Comparison of ENCODE assay signal across 11 cellular contexts in the genomic region with DNA sequence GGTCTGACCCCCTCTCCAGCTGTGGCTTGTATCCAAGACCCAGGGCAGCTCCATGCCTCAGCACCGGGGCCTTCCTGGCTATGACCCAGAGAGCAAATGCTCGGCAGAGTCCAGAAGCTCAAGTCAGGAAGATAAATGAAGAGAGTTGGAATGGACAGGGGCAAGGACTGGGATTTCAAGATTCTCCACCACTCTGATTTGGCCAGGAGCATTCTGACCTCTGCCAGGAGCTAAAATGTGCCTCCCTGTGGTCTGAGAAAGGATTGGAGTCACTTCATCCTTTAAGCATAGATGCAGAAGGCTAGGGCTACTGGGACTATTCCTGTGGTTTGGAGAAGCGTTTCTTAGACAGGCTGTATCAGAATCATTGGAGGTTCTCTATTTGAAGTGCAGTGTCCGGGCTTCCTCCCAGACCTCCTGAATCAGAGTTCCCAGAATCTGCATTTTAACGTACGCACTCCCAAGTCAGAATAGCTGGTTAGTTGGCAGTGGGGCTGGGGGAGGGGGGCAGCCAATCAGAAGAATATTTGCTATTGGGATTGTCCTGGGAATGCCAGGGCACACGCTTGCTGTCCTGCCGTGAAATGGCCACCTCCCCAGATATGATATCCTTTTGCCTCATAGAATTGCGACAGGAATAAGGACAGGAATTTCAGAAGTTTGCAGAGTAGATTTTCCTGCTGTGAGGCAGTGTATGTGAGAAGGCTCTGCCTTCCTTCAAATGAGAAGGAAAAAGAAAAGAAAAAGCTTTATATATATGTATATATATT. TPM values are rescaled to one million over a fixed set of nuclear protein-coding genes. Genes with fewer than 3 reads are reported as not detected.
A peak's percentile ranks its signal among the peaks of the same experiment; 100 is the strongest.
DNase-seq lines count a peak whose midpoint lies in the region; ATAC-seq and TF ChIP-seq lines count a peak whose summit lies in the region.
"Had no signal": no experiment of that assay in that cellular context is flagged by ENCODE, and none has a peak within 500 bp of the region (broad histone marks: within the 10 kb centered on the region; RNA-seq: fewer than 3 reads in every experiment).

No MANE protein-coding gene starts in this region.

- no peak for TF ChIP-seq POLR2A in stomach (IDR thresholded peaks at IDR 0.05)

- TF ChIP-seq EP300 in stomach (IDR thresholded peaks at IDR 0.05) = no peak

- no peaks in the 10 kb centered on the region for H4K20me1 ChIP-seq in GM23338 (replicated peaks; ENCODE audit: insufficient read depth)

- no peaks in the 10 kb centered on the region for H3K27me3 ChIP-seq in GM23338 (ENCODE audit: insufficient read depth)
- H3K27me3 ChIP-seq in stomach = no peaks in the 10 kb centered on the region
- H3K27me3 ChIP-seq: ovary had no signal

- H3K27ac ChIP-seq in GM23338 (ENCODE audit: low read depth) = no peak overlapping the region
- peak overlapping the region in 1 of 5 donors; percentile 20 for H3K27ac ChIP-seq in stomach
- H3K27ac ChIP-seq: ovary had no signal

- intact Hi-C loops in stomach (cut with DNase I; ENCODE audit: low total_unique reads) = no loop called here
- intact Hi-C loops in Calu3 (cut with micrococcal nuclease; ENCODE audit: unreplicated experiment) = no loop called here

- TF ChIP-seq CTCF in GM23338 (conservative IDR thresholded peaks at IDR 0.05; ENCODE audit: low read depth in 2 of 2) = peak in 1 of 2 experiments; percentile 13; a peak in 1 of 4 replicates
- TF ChIP-seq CTCF in fibroblast of pulmonary artery (IDR thresholded peaks at IDR 0.05; ENCODE audit: low read length, missing control alignments) = peak; percentile 40
- TF ChIP-seq CTCF in stomach (IDR thresholded peaks at IDR 0.05) = no peak
- no peak for TF ChIP-seq CTCF in Calu3 (IDR thresholded peaks at IDR 0.05; ENCODE audit: unreplicated experiment)

- H3K4me2 ChIP-seq in GM23338 = no peak overlapping the region

- H3K27me3 Mint-ChIP-seq in GM23338 (ENCODE audit: insufficient read depth, low read depth, poor library complexity) (peaks cover 7% of the 10 kb centered on the region), T-helper 17 cell (peaks cover 59% of the 10 kb centered on the region), Calu3 (ENCODE audit: unreplicated experiment) (no peaks in the 10 kb centered on the region)

- H3K9me3 Mint-ChIP-seq in GM23338 (no peaks in the 10 kb centered on the region), Calu3 (ENCODE audit: low read depth, unreplicated experiment) (no peaks in the 10 kb centered on the region)

- H3K4me3 ChIP-seq in GM23338 (no peak overlapping the region), fibroblast of pulmonary artery (replicated peaks; ENCODE audit: low read depth, low read length) (no peak overlapping the region), stomach (no peak overlapping the region)
- H3K4me3 ChIP-seq: ovary had no signal

- H3K9me3 ChIP-seq in T-helper 17 cell (ENCODE audit: control insufficient read depth, low read length, poor library complexity, severe bottlenecking) (no peaks in the 10 kb centered on the region), stomach (no peaks in the 10 kb centered on the region)
- H3K9me3 ChIP-seq: ovary had no signal

- no peaks in the 10 kb centered on the region for H3K79me2 ChIP-seq in GM23338 (replicated peaks; ENCODE audit: insufficient read depth)

- no peak overlapping the region for H2AFZ ChIP-seq in GM23338

- CTCF ChIA-PET in Calu3 (lab: Charles Lee) = no interaction called here

- 55 to 67% (median 55%) methylated on average over 9 of the region's 9 CpGs for WGBS in stomach, 5 donors

- BruUV-seq in Calu3 (replicated peaks; lab: Mats Ljungman, UMichigan) = no TSS peak

- H3K4me1 Mint-ChIP-seq in GM23338 (peaks cover 8% of the 10 kb centered on the region), T-helper 17 cell (peaks cover 4% of the 10 kb centered on the region), Calu3 (ENCODE audit: low read depth, unreplicated experiment) (peaks cover 12% of the 10 kb centered on the region)

- peak; percentile 48; the same call in 2 of the 3 replicates for ATAC-seq in GM23338
- no peak for ATAC-seq in T-helper 17 cell
- ATAC-seq in GM21390 (IDR thresholded peaks at IDR 0.05; ENCODE audit: unreplicated experiment) = no peak
- ATAC-seq: left lobe of liver had no signal

- H3K36me3 Mint-ChIP-seq in GM23338 (ENCODE audit: low read depth) (no peaks in the 10 kb centered on the region), T-helper 17 cell (ENCODE audit: low read depth) (peaks cover 4% of the 10 kb centered on the region), Calu3 (ENCODE audit: insufficient read depth, unreplicated experiment) (peaks cover 4% of the 10 kb centered on the region)

- H3K9me2 ChIP-seq in GM23338 (ENCODE audit: insufficient read depth) = no peaks in the 10 kb centered on the region

- H3K4me3 Mint-ChIP-seq in GM23338 (no peak overlapping the region), T-helper 17 cell (peak overlapping the region; percentile 25), Calu3 (ENCODE audit: low read depth, unreplicated experiment) (no peak overlapping the region)

- H3K36me3 ChIP-seq in GM23338 (ENCODE audit: insufficient read depth) (no peaks in the 10 kb centered on the region), stomach (no peaks in the 10 kb centered on the region)
- H3K36me3 ChIP-seq: ovary had no signal

- H3K27ac Mint-ChIP-seq in GM23338 (no peak overlapping the region), T-helper 17 cell (no peak overlapping the region), Calu3 (ENCODE audit: unreplicated experiment) (no peak overlapping the region)

- H3K4me1 ChIP-seq in GM23338 (ENCODE audit: insufficient read depth) = no peaks in the 10 kb centered on the region
- H3K4me1 ChIP-seq in stomach = peaks cover 0 to 17% (median 5%) of the 10 kb centered on the region in 4 donors

- no peaks in the 10 kb centered on the region for H3F3A ChIP-seq in GM23338 (replicated peaks; ENCODE audit: low read depth)

- DNase-seq in GM23338 (ENCODE audit: low spot score) (peak; percentile 23), T-helper 17 cell (no peak), fibroblast of pulmonary artery (ENCODE audit: low read depth) (peak; percentile 61), stomach (peak; percentile 18), NCI-H82 treated with DMSO at 0.1 percent for 48 hours (lab: John Stamatoyannopoulos, UW; ENCODE audit: unreplicated experiment) (no peak), Calu3 (no peak), NCI-H1105 (lab: John Stamatoyannopoulos, UW) (no peak)
- DNase-seq: caudate nucleus had no signal

TF ChIP-seq in GM23338, 12 proteins besides CTCF, POLR2A, EP300 and RAD21 (continues in another document):
- TF ChIP-seq CREB1 (CRISPR knock-in tag; IDR thresholded peaks at IDR 0.05; ENCODE audit: low read depth) (no peak), EZH2 (IDR thresholded peaks at IDR 0.05; ENCODE audit: low read depth, unreplicated experiment) (no peak), ZNF331 (CRISPR knock-in tag; IDR thresholded peaks at IDR 0.05; ENCODE audit: low read depth) (no peak), ZNF114 (CRISPR knock-in tag; IDR thresholded peaks at IDR 0.05) (no peak)

RNA-seq across cellular contexts. Expression of gene HRH1, which starts 57.4 kb away (rescaled TPM):
- 0.35 TPM in 1 of 2 replicates, not detected in the other for total RNA-seq in GM23338 (2014; rRNA removed; shearing (Covaris generic))
- polyA plus RNA-seq in GM23338 (2016; fragmentation: Nextera tagmentation; extraction: Ambion mirVana) (not detected in 2 replicates), stomach (under 1 TPM; 0.31 to 0.80 (median 0.37) TPM)
- total RNA-seq in T-helper 17 cell (not detected), stomach (1 to 10 TPM in 2 of 5 donors, under 1 TPM in 2, not detected in 1; under 0.01 to 5.0 (median 1.5) TPM), Calu3 (2022) (9.1 and 9.6 TPM in 2 replicates)

Comparison
In these comparisons a context has a peak if more than half of its experiments do, and no peak if none do; other contexts are left out.
1. DNase-seq: peak in GM23338 (single experiment), fibroblast of pulmonary artery (single experiment) and stomach (single experiment); none in T-helper 17 cell (0 of 3), NCI-H82 treated with DMSO at 0.1 percent for 48 hours (single experiment), Calu3 (single experiment) and NCI-H1105 (single experiment).